ENCODE assay signal across 28 cellular contexts in the genomic region with DNA sequence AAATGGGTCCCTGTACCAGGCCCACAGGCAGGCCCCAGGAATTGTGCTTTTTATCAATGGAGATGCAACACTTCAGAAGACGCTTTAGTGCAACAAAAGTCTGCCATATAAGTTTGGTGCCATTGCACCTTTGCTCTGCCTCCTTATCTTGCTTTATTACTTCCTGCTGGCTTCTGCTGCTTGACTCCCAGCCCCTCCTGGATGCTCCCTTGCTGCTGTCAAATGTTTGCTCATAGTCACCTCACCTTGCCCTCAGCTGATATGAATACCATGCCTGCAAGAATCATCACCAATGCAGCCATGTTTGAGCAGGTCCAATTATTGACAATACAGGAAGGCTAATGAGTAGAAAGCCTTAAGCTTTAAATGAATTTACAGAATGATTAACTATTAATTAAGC. TPM values are rescaled to one million over a fixed set of nuclear protein-coding genes. Genes with fewer than 3 reads are reported as not detected.
"Had no signal": no experiment of that assay in that cellular context is flagged by ENCODE, and none has a peak within 500 bp of the region (broad histone marks: within the 10 kb centered on the region; RNA-seq: fewer than 3 reads in every experiment).

No MANE protein-coding gene starts in this region.

- H2AFZ ChIP-seq: neural progenitor cell, parathyroid adenoma had no signal

- H3K4me3 ChIP-seq: esophagus squamous epithelium, heart right ventricle, lung, neural progenitor cell, right lobe of liver, smooth muscle cell, suprapubic skin, vagina had no signal

- H3K4me2 ChIP-seq: neural progenitor cell, smooth muscle cell had no signal

- H3K4me1 ChIP-seq: esophagus squamous epithelium, heart right ventricle, parathyroid adenoma, right lobe of liver, suprapubic skin, vagina had no signal

- H3K79me2 ChIP-seq: parathyroid adenoma had no signal

- ATAC-seq: effector memory CD8-positive, alpha-beta T cell; heart right ventricle; left ventricle myocardium superior; naive thymus-derived CD4-positive, alpha-beta T cell; right lobe of liver; stimulated activated naive CD8-positive, alpha-beta T cell treated with anti-CD3 and anti-CD28 coated beads, Interleukin-15, amount 100 ng/mL, for 72 hours had no signal

- H3K36me3 ChIP-seq: esophagus squamous epithelium, heart right ventricle, neural progenitor cell, right lobe of liver, suprapubic skin, vagina had no signal

- FAIRE-seq: endometrium had no signal

- H3K27ac ChIP-seq: esophagus squamous epithelium, heart right ventricle, neural progenitor cell, parathyroid adenoma, right lobe of liver, suprapubic skin, vagina had no signal

- H3K9me3 ChIP-seq: esophagus squamous epithelium, suprapubic skin, vagina had no signal

- H3K27me3 ChIP-seq: esophagus squamous epithelium, neural progenitor cell, right lobe of liver, suprapubic skin, vagina had no signal

- DNase-seq: cortex of kidney; effector memory CD8-positive, alpha-beta T cell; erythroblast; esophagus squamous epithelium; foreskin melanocyte; glutamatergic neuron; heart right ventricle; hypothalamus; immature natural killer cell; islet precursor cell; kidney glomerular epithelial cell; left ventricle myocardium superior; naive thymus-derived CD4-positive, alpha-beta T cell; right lobe of liver; stimulated activated CD4-positive, alpha-beta T cell treated with anti-CD3 and anti-CD28 coated beads, Interleukin-12 subunit alpha, Interleukin-12 subunit beta, amount 100 ng/mL, for 4 hours; stimulated activated CD4-positive, alpha-beta T cell treated with anti-CD3 and anti-CD28 coated beads, Interleukin-1b, Interleukin-23, amount 100 ng/mL, for 48 hours; stimulated activated CD4-positive, alpha-beta T cell treated with anti-CD3 and anti-CD28 coated beads, Interleukin-4, amount 100 ng/mL, for 1 hour; stimulated activated CD8-positive, alpha-beta memory T cell treated with anti-CD3 and anti-CD28 coated beads, Interleukin-4, amount 100 ng/mL, for 48 hours; stimulated activated naive CD4-positive, alpha-beta T cell; stimulated activated naive CD8-positive, alpha-beta T cell treated with anti-CD3 and anti-CD28 coated beads, Interleukin-15, amount 100 ng/mL, for 72 hours; trophoblast cell had no signal

RNA-seq across cellular contexts. Expression of a gene that starts 25.4 kb away (rescaled TPM):
- total RNA-seq: naive thymus-derived CD4-positive, alpha-beta T cell had no signal
- polyA plus RNA-seq: immature natural killer cell; naive thymus-derived CD4-positive, alpha-beta T cell had no signal
